Comparison of ENCODE assay signal across 14 cellular contexts in genomic region chr7:35839860-35840854, GRCh38. TPM values are rescaled to one million over a fixed set of nuclear protein-coding genes. Genes with fewer than 3 reads are reported as not detected.
DNase-seq lines count a peak whose midpoint lies in the region; ATAC-seq, FAIRE-seq and TF ChIP-seq lines count a peak whose summit lies in the region.
"Had no signal": no experiment of that assay in that cellular context is flagged by ENCODE, and none has a peak within 500 bp of the region (broad histone marks: within the 10 kb centered on the region; RNA-seq: fewer than 3 reads in every experiment).

No MANE protein-coding gene starts in this region.

- no peaks in the 10 kb centered on the region for H3K4me1 ChIP-seq in prostate gland (replicated peaks)
- no peaks in the 10 kb centered on the region for H3K4me1 ChIP-seq in small intestine (ENCODE audit: control insufficient read depth in 2 of 2, insufficient read depth in 1 of 2, low read depth in 1 of 2, low read length in 1 of 2)

- WGBS in prostate gland = 100% methylated on average over 1 of the region's 1 CpG
- 95 to 100% (median 97%) methylated on average over 1 of the region's 1 CpG for WGBS in small intestine, 3 donors

- H3K9me3 Mint-ChIP-seq in HFFc6 = no peaks in the 10 kb centered on the region
- H3K9me3 Mint-ChIP-seq in activated T-helper 2 cell treated with anti-CD3 and anti-CD28 coated beads, Interferon-gamma antibody, Interleukin-2, Interleukin-4, amounts not matched to agents 10 μg/mL and 5 μg/mL and 100 μg/mL, durations not matched to agents 14 hours and 24 hours and 36 hours = no peaks in the 10 kb centered on the region
- H3K9me3 Mint-ChIP-seq: brain, memory B cell had no signal

- peak overlapping the region; percentile 3; the same call in 1 of the 2 replicates for H3K4me3 Mint-ChIP-seq in HFFc6
- H3K4me3 Mint-ChIP-seq in activated T-helper 2 cell treated with anti-CD3 and anti-CD28 coated beads, Interferon-gamma antibody, Interleukin-2, Interleukin-4, amounts not matched to agents 10 μg/mL and 5 μg/mL and 100 μg/mL, durations not matched to agents 14 hours and 24 hours and 36 hours (ENCODE audit: low read depth) = no peak overlapping the region
- H3K4me3 Mint-ChIP-seq: activated CD8-positive, alpha-beta T cell treated with anti-CD3 and anti-CD28 coated beads, Interleukin-2, amount 10 ng/mL, durations not matched to agents 7 days and 5 days; brain; memory B cell had no signal

- H3K27ac ChIP-seq in prostate gland (no peak overlapping the region), small intestine (ENCODE audit: low read depth in 1 of 2, low read length in 1 of 2) (no peak overlapping the region)
- H3K27ac ChIP-seq: heart left ventricle had no signal

- DNase-seq in AG09319 (ENCODE audit: extremely low read depth, low read depth) = peak; percentile 3
- peak; percentile 77 for DNase-seq in HFFc6
- DNase-seq in activated T-helper 2 cell treated with anti-CD3 and anti-CD28 coated beads, Interferon-gamma antibody, Interleukin-2, Interleukin-4, amounts not matched to agents 10 μg/mL and 5 μg/mL and 100 μg/mL, durations not matched to agents 14 hours and 24 hours and 36 hours (ENCODE audit: low spot score) = no peak
- DNase-seq in glomerular visceral epithelial cell (ENCODE audit: extremely low spot score) = peak; percentile 42
- no peak for DNase-seq in prostate gland (ENCODE audit: low spot score)
- DNase-seq in small intestine = no peak
- no peak for DNase-seq in GF-D8 (lab: John Stamatoyannopoulos, UW)
- no peak for DNase-seq in sciatic nerve (ENCODE audit: low spot score)
- DNase-seq: activated CD8-positive, alpha-beta T cell treated with anti-CD3 and anti-CD28 coated beads, Interleukin-2, amount 10 ng/mL, durations not matched to agents 7 days and 5 days; heart left ventricle; NCI-H524; retina had no signal

- ATAC-seq in sciatic nerve = no peak
- ATAC-seq: activated CD8-positive, alpha-beta T cell treated with anti-CD3 and anti-CD28 coated beads, Interleukin-2, amount 10 ng/mL, durations not matched to agents 7 days and 5 days; heart left ventricle had no signal

- H3K36me3 Mint-ChIP-seq in HFFc6 (ENCODE audit: low read depth) = peaks cover 18% of the 10 kb centered on the region
- peaks cover 46% of the 10 kb centered on the region for H3K36me3 Mint-ChIP-seq in activated T-helper 2 cell treated with anti-CD3 and anti-CD28 coated beads, Interferon-gamma antibody, Interleukin-2, Interleukin-4, amounts not matched to agents 10 μg/mL and 5 μg/mL and 100 μg/mL, durations not matched to agents 14 hours and 24 hours and 36 hours (ENCODE audit: low read depth)

- H3K9me3 ChIP-seq in prostate gland (no peaks in the 10 kb centered on the region), small intestine (ENCODE audit: control insufficient read depth, low read depth) (no peaks in the 10 kb centered on the region)
- H3K9me3 ChIP-seq: heart left ventricle had no signal

- FAIRE-seq in small intestine (lab: Jason Lieb, UNC) = no peak

- intact Hi-C loops in activated T-helper 2 cell treated with anti-CD3 and anti-CD28 coated beads, Interferon-gamma antibody, Interleukin-2, Interleukin-4, amounts not matched to agents 10 μg/mL and 5 μg/mL and 100 μg/mL, durations not matched to agents 14 hours and 24 hours and 36 hours (cut with micrococcal nuclease) = no loop called here
- intact Hi-C loops in prostate gland (cut with DNase I) = no loop called here
- intact Hi-C loops in sciatic nerve (cut with DNase I) = no loop called here

- no peaks in the 10 kb centered on the region for H3K27me3 ChIP-seq in prostate gland (replicated peaks; ENCODE audit: insufficient read depth)
- no peaks in the 10 kb centered on the region for H3K27me3 ChIP-seq in small intestine (ENCODE audit: control insufficient read depth in 2 of 2, insufficient read depth in 2 of 2, low read length in 2 of 2)
- H3K27me3 ChIP-seq: heart left ventricle had no signal

- no peaks in the 10 kb centered on the region for H3K27me3 Mint-ChIP-seq in HFFc6 (ENCODE audit: insufficient read depth)
- no peaks in the 10 kb centered on the region for H3K27me3 Mint-ChIP-seq in activated T-helper 2 cell treated with anti-CD3 and anti-CD28 coated beads, Interferon-gamma antibody, Interleukin-2, Interleukin-4, amounts not matched to agents 10 μg/mL and 5 μg/mL and 100 μg/mL, durations not matched to agents 14 hours and 24 hours and 36 hours (ENCODE audit: low read depth)
- H3K27me3 Mint-ChIP-seq: brain, memory B cell had no signal

- no peak overlapping the region for H3K4me3 ChIP-seq in prostate gland
- H3K4me3 ChIP-seq in small intestine (ENCODE audit: low read depth in 1 of 2, low read length in 2 of 2) = no peak overlapping the region
- H3K4me3 ChIP-seq: heart left ventricle had no signal

- peak overlapping the region; percentile 53 for H3K27ac Mint-ChIP-seq in HFFc6
- peak overlapping the region; percentile 42 for H3K27ac Mint-ChIP-seq in activated T-helper 2 cell treated with anti-CD3 and anti-CD28 coated beads, Interferon-gamma antibody, Interleukin-2, Interleukin-4, amounts not matched to agents 10 μg/mL and 5 μg/mL and 100 μg/mL, durations not matched to agents 14 hours and 24 hours and 36 hours
- H3K27ac Mint-ChIP-seq: activated CD8-positive, alpha-beta T cell treated with anti-CD3 and anti-CD28 coated beads, Interleukin-2, amount 10 ng/mL, durations not matched to agents 7 days and 5 days; brain; memory B cell had no signal

- TF ChIP-seq CTCF in AG09319 (IDR thresholded peaks at IDR 0.05; ENCODE audit: low read depth, low read length) (no peak), HFFc6 (IDR thresholded peaks at IDR 0.05) (peak; percentile 48; the same call in 1 of the 2 replicates), prostate gland (IDR thresholded peaks at IDR 0.05) (no peak)

- peaks cover 34% of the 10 kb centered on the region for H3K4me1 Mint-ChIP-seq in HFFc6 (ENCODE audit: low read depth)
- H3K4me1 Mint-ChIP-seq in activated T-helper 2 cell treated with anti-CD3 and anti-CD28 coated beads, Interferon-gamma antibody, Interleukin-2, Interleukin-4, amounts not matched to agents 10 μg/mL and 5 μg/mL and 100 μg/mL, durations not matched to agents 14 hours and 24 hours and 36 hours (ENCODE audit: low read depth) = peaks cover 19% of the 10 kb centered on the region

- H3K36me3 ChIP-seq in prostate gland (no peaks in the 10 kb centered on the region), small intestine (ENCODE audit: control insufficient read depth in 2 of 2, insufficient read depth in 2 of 2, low read length in 2 of 2) (peaks cover 3% of the 10 kb centered on the region in 2 donors)

- TF ChIP-seq POLR2A in prostate gland (IDR thresholded peaks at IDR 0.05) = no peak

RNA-seq across cellular contexts. Expression of gene SEPTIN7, which starts 39.3 kb away (rescaled TPM):
- 100 to 1,000 TPM; 257 to 320 (median 291) TPM for total RNA-seq in HFFc6 (2021; fragmentation: NEBNext Ultra II Directional; extraction: Animal tissue kit (Norgen Biotek cat#: 25700))
- 228 and 236 TPM in 2 replicates for total RNA-seq in activated T-helper 2 cell treated with anti-CD3 and anti-CD28 coated beads, Interferon-gamma antibody, Interleukin-2, Interleukin-4, amounts not matched to agents 10 μg/mL and 5 μg/mL and 100 μg/mL, durations not matched to agents 14 hours and 24 hours and 36 hours
- total RNA-seq in prostate gland = 100 to 1,000 TPM; 135 to 136 TPM
- polyA plus RNA-seq in small intestine = 100 to 1,000 TPM in 1 of 3 donors, 10 to 100 TPM in 2; 80.1 to 104 (median 91.9) TPM
- total RNA-seq in sciatic nerve = 267 TPM

Comparison
In these comparisons a context has a peak if more than half of its experiments do, and no peak if none do; other contexts are left out.
1. DNase-seq: peak in AG09319 (single experiment), HFFc6 (single experiment) and glomerular visceral epithelial cell (single experiment); none in activated T-helper 2 cell treated with anti-CD3 and anti-CD28 coated beads, Interferon-gamma antibody, Interleukin-2, Interleukin-4, amounts not matched to agents 10 μg/mL and 5 μg/mL and 100 μg/mL, durations not matched to agents 14 hours and 24 hours and 36 hours (single experiment), prostate gland (single experiment), small intestine (single experiment), GF-D8 (single experiment) and sciatic nerve (single experiment).